ENCODE assay signal across 26 cellular contexts in genomic region chr17:2125013-2125535, GRCh38.
DNase-seq lines count a peak whose midpoint lies in the region; ATAC-seq and TF ChIP-seq lines count a peak whose summit lies in the region.
"Had no signal": no experiment of that assay in that cellular context is flagged by ENCODE, and none has a peak within 500 bp of the region (broad histone marks: within the 10 kb centered on the region; RNA-seq: fewer than 3 reads in every experiment).

No MANE protein-coding gene starts in this region.

- no peaks in the 10 kb centered on the region for H3K9me3 Mint-ChIP-seq in type B pancreatic cell
- H3K9me3 Mint-ChIP-seq: activated CD4-positive, alpha-beta memory T cell treated with anti-CD3 and anti-CD28 coated beads, Interleukin-2, amount 10 ng/mL, durations not matched to agents 7 days and 5 days; activated naive CD4-positive, alpha-beta T cell treated with anti-CD3 and anti-CD28 coated beads for 36 hours; activated T-helper 1 cell treated with anti-CD3 and anti-CD28 coated beads, Interleukin-12 subunit alpha, Interleukin-12 subunit beta, Interleukin-2, Interleukin-4 antibody, amounts not matched to agents 30 ng/mL and 10 ng/mL and 1 ng/mL, durations not matched to agents 14 hours and 24 hours and 36 hours; CD4-positive, alpha-beta T cell; naive thymus-derived CD4-positive, alpha-beta T cell; stimulated activated effector memory CD8-positive, alpha-beta T cell treated with anti-CD3 and anti-CD28 coated beads, Interleukin-12 subunit alpha, Interleukin-12 subunit beta, amount 100 ng/mL, for 72 hours; T-helper 2 cell treated with Interferon-gamma antibody and Interleukin-4, amounts not matched to agents 5 μg/mL and 100 μg/mL, for 36 hours had no signal

- H3K4me3 ChIP-seq in left ventricle myocardium inferior (no peak overlapping the region), brain microvascular endothelial cell (ENCODE audit: low read depth, low read length) (no peak overlapping the region), prostate gland (no peak overlapping the region)
- H3K4me3 ChIP-seq: GM12878, transverse colon had no signal

- in situ Hi-C loops in brain microvascular endothelial cell (cut with HindIII; ENCODE audit: low pct_ligation_motif_present, low sequenced_read_pairs), result no loop called here

- no peaks in the 10 kb centered on the region for H3K27me3 Mint-ChIP-seq in type B pancreatic cell
- H3K27me3 Mint-ChIP-seq: activated CD4-positive, alpha-beta memory T cell treated with anti-CD3 and anti-CD28 coated beads, Interleukin-2, amount 10 ng/mL, durations not matched to agents 7 days and 5 days; CD4-positive, alpha-beta T cell; naive thymus-derived CD4-positive, alpha-beta T cell had no signal

- TF ChIP-seq CTCF in left ventricle myocardium inferior (IDR thresholded peaks at IDR 0.05; ENCODE audit: borderline replicate concordance), result no peak
- TF ChIP-seq CTCF in brain microvascular endothelial cell (IDR thresholded peaks at IDR 0.05; ENCODE audit: low read depth, low read length, missing control alignments), result no peak
- TF ChIP-seq CTCF in type B pancreatic cell (conservative IDR thresholded peaks at IDR 0.05), result no peak
- TF ChIP-seq CTCF in prostate gland (IDR thresholded peaks at IDR 0.05), result no peak
- TF ChIP-seq CTCF in GM10266 (IDR thresholded peaks at IDR 0.05; ENCODE audit: control insufficient read depth, insufficient read depth, low read depth, missing control alignments), result no peak

- H3K9me3 ChIP-seq in left ventricle myocardium inferior (replicated peaks), result no peaks in the 10 kb centered on the region
- H3K9me3 ChIP-seq in prostate gland, result no peaks in the 10 kb centered on the region
- H3K9me3 ChIP-seq: transverse colon had no signal

- WGBS in prostate gland, result 98% methylated on average over 6 of the region's 6 CpGs

- H3K36me3 Mint-ChIP-seq in type B pancreatic cell, result peaks cover 24% of the 10 kb centered on the region

- DNase-seq in left ventricle myocardium inferior (no peak), Right ventricle myocardium inferior (ENCODE audit: missing footprints) (no peak), brain microvascular endothelial cell (peak; percentile 87), iris pigment epithelial cell (ENCODE audit: low read depth) (peak; percentile 93), type B pancreatic cell (ENCODE audit: extremely low spot score, unreplicated experiment) (no peak), prostate gland (ENCODE audit: low spot score) (no peak), GM10266 (ENCODE audit: extremely low spot score) (no peak), NCI-H1105 (lab: John Stamatoyannopoulos, UW) (no peak)
- DNase-seq: activated CD4-positive, alpha-beta memory T cell treated with anti-CD3 and anti-CD28 coated beads, Interleukin-2, amount 10 ng/mL, durations not matched to agents 7 days and 5 days; activated CD8-positive, alpha-beta memory T cell treated with anti-CD3 and anti-CD28 coated beads, Interleukin-2, amount 50 U/mL, for 4 hours; activated naive CD4-positive, alpha-beta T cell treated with anti-CD3 and anti-CD28 coated beads for 36 hours; CD4-positive, alpha-beta T cell; left ventricle myocardium superior; naive thymus-derived CD4-positive, alpha-beta T cell; NCI-H446 treated with DMSO at 0.1 percent for 48 hours; NCI-H774; nucleus accumbens; SHP77 treated with DMSO at 0.1 percent for 48 hours; transverse colon had no signal

- H3K27me3 ChIP-seq in left ventricle myocardium inferior (ENCODE audit: low read depth), result no peaks in the 10 kb centered on the region
- H3K27me3 ChIP-seq in brain microvascular endothelial cell (replicated peaks), result no peaks in the 10 kb centered on the region
- H3K27me3 ChIP-seq in prostate gland (replicated peaks; ENCODE audit: insufficient read depth), result no peaks in the 10 kb centered on the region
- H3K27me3 ChIP-seq: transverse colon had no signal

- H3K27ac ChIP-seq in left ventricle myocardium inferior (replicated peaks), result peak overlapping the region; percentile 85
- H3K27ac ChIP-seq in brain microvascular endothelial cell, result peak overlapping the region; percentile 93
- no peak overlapping the region for H3K27ac ChIP-seq in prostate gland
- H3K27ac ChIP-seq: 22Rv1 had no signal

- H3K4me1 ChIP-seq in left ventricle myocardium inferior, result peaks cover 35% of the 10 kb centered on the region
- peaks cover 13% of the 10 kb centered on the region for H3K4me1 ChIP-seq in prostate gland (replicated peaks)

- intact Hi-C loops in left ventricle myocardium inferior (cut with micrococcal nuclease), result no loop called here
- intact Hi-C loops in Right ventricle myocardium inferior (cut with DNase I), result loop anchor here (10.0 kb wide), 1 partner anchor 50 kb away; no protein-coding TSS in a partner anchor
- intact Hi-C loops in prostate gland (cut with DNase I), result no loop called here

- ATAC-seq in Right ventricle myocardium inferior, result no peak
- ATAC-seq: HCT116; left ventricle myocardium superior; naive thymus-derived CD4-positive, alpha-beta T cell; Panc1; stimulated activated effector memory CD8-positive, alpha-beta T cell treated with anti-CD3 and anti-CD28 coated beads, Interleukin-12 subunit alpha, Interleukin-12 subunit beta, amount 100 ng/mL, for 72 hours had no signal

- H3K4me1 Mint-ChIP-seq in type B pancreatic cell (ENCODE audit: unreplicated experiment), result peaks cover 28% of the 10 kb centered on the region

- peaks cover 10% of the 10 kb centered on the region for H3K36me3 ChIP-seq in left ventricle myocardium inferior
- H3K36me3 ChIP-seq in brain microvascular endothelial cell (replicated peaks), result no peaks in the 10 kb centered on the region
- no peaks in the 10 kb centered on the region for H3K36me3 ChIP-seq in prostate gland
- H3K36me3 ChIP-seq: transverse colon had no signal

- no peak for TF ChIP-seq POLR2A in prostate gland (IDR thresholded peaks at IDR 0.05)

- no peak overlapping the region for H3K27ac Mint-ChIP-seq in type B pancreatic cell
- H3K27ac Mint-ChIP-seq: activated CD4-positive, alpha-beta memory T cell treated with anti-CD3 and anti-CD28 coated beads, Interleukin-2, amount 10 ng/mL, durations not matched to agents 7 days and 5 days; activated naive CD4-positive, alpha-beta T cell treated with anti-CD3 and anti-CD28 coated beads for 36 hours; activated T-helper 1 cell treated with anti-CD3 and anti-CD28 coated beads, Interleukin-12 subunit alpha, Interleukin-12 subunit beta, Interleukin-2, Interleukin-4 antibody, amounts not matched to agents 30 ng/mL and 10 ng/mL and 1 ng/mL, durations not matched to agents 14 hours and 24 hours and 36 hours; CD4-positive, alpha-beta T cell; stimulated activated effector memory CD8-positive, alpha-beta T cell treated with anti-CD3 and anti-CD28 coated beads, Interleukin-12 subunit alpha, Interleukin-12 subunit beta, amount 100 ng/mL, for 72 hours had no signal

- no peak overlapping the region for H3K4me3 Mint-ChIP-seq in type B pancreatic cell
- H3K4me3 Mint-ChIP-seq: activated CD4-positive, alpha-beta memory T cell treated with anti-CD3 and anti-CD28 coated beads, Interleukin-2, amount 10 ng/mL, durations not matched to agents 7 days and 5 days; activated naive CD4-positive, alpha-beta T cell treated with anti-CD3 and anti-CD28 coated beads for 36 hours; activated T-helper 1 cell treated with anti-CD3 and anti-CD28 coated beads, Interleukin-12 subunit alpha, Interleukin-12 subunit beta, Interleukin-2, Interleukin-4 antibody, amounts not matched to agents 30 ng/mL and 10 ng/mL and 1 ng/mL, durations not matched to agents 14 hours and 24 hours and 36 hours; CD4-positive, alpha-beta T cell; stimulated activated effector memory CD8-positive, alpha-beta T cell treated with anti-CD3 and anti-CD28 coated beads, Interleukin-12 subunit alpha, Interleukin-12 subunit beta, amount 100 ng/mL, for 72 hours; T-helper 2 cell treated with Interferon-gamma antibody and Interleukin-4, amounts not matched to agents 5 μg/mL and 100 μg/mL, for 36 hours had no signal

Comparison
In these comparisons a context has a peak if more than half of its experiments do, and no peak if none do; other contexts are left out.
1. DNase-seq: peak in brain microvascular endothelial cell (single experiment) and iris pigment epithelial cell (single experiment); none in left ventricle myocardium inferior (single experiment), Right ventricle myocardium inferior (single experiment), type B pancreatic cell (single experiment), prostate gland (single experiment), GM10266 (single experiment) and NCI-H1105 (single experiment).
2. H3K27ac ChIP-seq: peak in left ventricle myocardium inferior (single experiment) and brain microvascular endothelial cell (single experiment); none in prostate gland (0 of 2).